ENCODE assay signal across 9 cellular contexts in genomic region chr19:41373993-41374392, GRCh38. TPM values are rescaled to one million over a fixed set of nuclear protein-coding genes. Genes with fewer than 3 reads are reported as not detected.
DNase-seq lines count a peak whose midpoint lies in the region; ATAC-seq, FAIRE-seq and TF ChIP-seq lines count a peak whose summit lies in the region.
"Had no signal": no experiment of that assay in that cellular context is flagged by ENCODE, and none has a peak within 500 bp of the region (broad histone marks: within the 10 kb centered on the region; RNA-seq: fewer than 3 reads in every experiment).

No MANE protein-coding gene starts in this region.

- no peak for TF ChIP-seq CTCF in bronchial epithelial cell (IDR thresholded peaks at IDR 0.05; ENCODE audit: insufficient read depth, low read length, severe bottlenecking)

- no peaks in the 10 kb centered on the region for H3K27me3 ChIP-seq in bronchial epithelial cell (ENCODE audit: control insufficient read depth, insufficient read depth, low read length)

- no peak overlapping the region for H3K4me3 ChIP-seq in bronchial epithelial cell (ENCODE audit: low read depth, low read length)

- DNase-seq in AG08395 (ENCODE audit: low spot score) (peak; percentile 84), NCI-H2081 treated with DMSO at 0.1 percent for 48 hours (lab: John Stamatoyannopoulos, UW) (peak; percentile 66), bronchial epithelial cell (ENCODE audit: low read depth) (peak; percentile 18), medulla oblongata (ENCODE audit: extremely low spot score) (peak; percentile 79), DMS114 treated with DMSO at 0.1 percent for 48 hours (lab: John Stamatoyannopoulos, UW; ENCODE audit: unreplicated experiment) (no peak)
- no peak for DNase-seq in stimulated activated CD4-positive, alpha-beta T cell treated with anti-CD3 and anti-CD28 coated beads, Interleukin-4, amount 100 ng/mL, for 1 hour
- DNase-seq: DND-41 had no signal

- ATAC-seq in HG03354 (IDR thresholded peaks at IDR 0.05; ENCODE audit: poor library complexity, severe bottlenecking, unreplicated experiment) (no peak), GM21717 (IDR thresholded peaks at IDR 0.05; ENCODE audit: unreplicated experiment) (no peak)

- FAIRE-seq in bronchial epithelial cell (lab: Jason Lieb, UNC) = no peak

- peaks cover 1% of the 10 kb centered on the region for H3K36me3 ChIP-seq in bronchial epithelial cell (ENCODE audit: control insufficient read depth, insufficient read depth, low read length)

RNA-seq across cellular contexts. Expression of gene TMEM91, which starts 2.3 kb away (rescaled TPM):
- 7.6 and 10.2 TPM in 2 replicates for total RNA-seq in bronchial epithelial cell

RNA-seq across cellular contexts. Expression of gene B9D2, which starts 10.0 kb away (rescaled TPM):
- total RNA-seq in bronchial epithelial cell = 1.1 and 1.9 TPM in 2 replicates

RNA-seq across cellular contexts. Expression of gene TGFB1, which starts 20.3 kb away (rescaled TPM):
- 4.5 and 5.2 TPM in 2 replicates for total RNA-seq in bronchial epithelial cell

RNA-seq across cellular contexts. Expression of gene EXOSC5, which starts 23.2 kb away (rescaled TPM):
- 13.7 and 58.4 TPM in 2 replicates for total RNA-seq in bronchial epithelial cell

RNA-seq across cellular contexts. Expression of gene BCKDHA, which starts 23.6 kb away (rescaled TPM):
- 39.6 and 41.6 TPM in 2 replicates for total RNA-seq in bronchial epithelial cell

Comparison
In these comparisons a context has a peak if more than half of its experiments do, and no peak if none do; other contexts are left out.
1. DNase-seq: peak in AG08395 (single experiment), NCI-H2081 treated with DMSO at 0.1 percent for 48 hours (single experiment), bronchial epithelial cell (single experiment) and medulla oblongata (single experiment); none in DMS114 treated with DMSO at 0.1 percent for 48 hours (single experiment) and stimulated activated CD4-positive, alpha-beta T cell treated with anti-CD3 and anti-CD28 coated beads, Interleukin-4, amount 100 ng/mL, for 1 hour (single experiment).